ENCODE assay signal across 13 cellular contexts in genomic region chr2:20619624-20620024, GRCh38. TPM values are rescaled to one million over a fixed set of nuclear protein-coding genes. Genes with fewer than 3 reads are reported as not detected.
DNase-seq lines count a peak whose midpoint lies in the region; ATAC-seq, FAIRE-seq and TF ChIP-seq lines count a peak whose summit lies in the region.
"Had no signal": no experiment of that assay in that cellular context is flagged by ENCODE, and none has a peak within 500 bp of the region (broad histone marks: within the 10 kb centered on the region; RNA-seq: fewer than 3 reads in every experiment).

No MANE protein-coding gene starts in this region.

- DNase-seq in kidney (peak; percentile 70), sciatic nerve (ENCODE audit: low spot score) (peak; percentile 57), NCI-H446 (lab: John Stamatoyannopoulos, UW) (no peak), COLO829 (ENCODE audit: low spot score) (no peak)
- DNase-seq: activated CD8-positive, alpha-beta T cell treated with anti-CD3 and anti-CD28 coated beads, Interleukin-2, amount 10 ng/mL, durations not matched to agents 7 days and 5 days; activated naive CD4-positive, alpha-beta T cell treated with anti-CD3 and anti-CD28 coated beads, Interleukin-2, amount 50 U/mL, for 16 hours; dermis blood vessel endothelial cell had no signal

- H3K4me3 ChIP-seq in BLaER1 = no peak overlapping the region
- H3K4me3 ChIP-seq in kidney (ENCODE audit: low read length in 2 of 2) = no peak overlapping the region

- ATAC-seq in sciatic nerve (no peak), HG03108 (IDR thresholded peaks at IDR 0.05; ENCODE audit: unreplicated experiment) (no peak), HG03045 (IDR thresholded peaks at IDR 0.05; ENCODE audit: unreplicated experiment) (no peak)
- ATAC-seq: activated CD8-positive, alpha-beta T cell treated with anti-CD3 and anti-CD28 coated beads, Interleukin-2, amount 10 ng/mL, durations not matched to agents 7 days and 5 days; Panc1; T-helper 17 cell had no signal

- TF ChIP-seq CTCF in kidney (IDR thresholded peaks at IDR 0.05; ENCODE audit: borderline replicate concordance, extremely low read depth, insufficient read depth) = no peak

- H3K4me1 ChIP-seq in BLaER1 (peaks cover 72% of the 10 kb centered on the region), kidney (ENCODE audit: control insufficient read depth in 1 of 2, insufficient read depth in 1 of 2, low read depth in 1 of 2, low read length in 2 of 2) (peaks cover 49 to 57% of the 10 kb centered on the region in 2 donors)

- peaks cover 64% of the 10 kb centered on the region; the same call in 1 of the 2 replicates for H4K20me1 ChIP-seq in BLaER1

- FAIRE-seq in kidney (lab: Jason Lieb, UNC) = no peak

- H3K4me2 ChIP-seq in BLaER1 = peak overlapping the region; percentile 74

- H3K9me3 ChIP-seq in BLaER1 (no peaks in the 10 kb centered on the region), kidney (ENCODE audit: control insufficient read depth in 1 of 2, low read length in 2 of 2) (no peaks in the 10 kb centered on the region)

- H3K36me3 ChIP-seq in BLaER1 (peaks cover 41% of the 10 kb centered on the region), kidney (ENCODE audit: control insufficient read depth in 1 of 2, insufficient read depth in 2 of 2, low read length in 2 of 2) (peaks cover 16 to 40% of the 10 kb centered on the region in 2 donors)

- H3K27me3 ChIP-seq in BLaER1 = no peaks in the 10 kb centered on the region

- H3K9ac ChIP-seq in BLaER1 (no peak overlapping the region), kidney (ENCODE audit: low read length in 2 of 2) (peak overlapping the region; percentile 29 to 90)

- intact Hi-C loops in kidney (cut with DNase I) = no loop called here
- intact Hi-C loops in sciatic nerve (cut with DNase I) = no loop called here

- no peak overlapping the region for H3K27ac ChIP-seq in BLaER1
- peak overlapping the region; percentile 99 for H3K27ac ChIP-seq in cingulate gyrus (ENCODE audit: low read depth, low read length)
- H3K27ac ChIP-seq in kidney (ENCODE audit: low read depth in 2 of 2, low read length in 2 of 2) = peak overlapping the region; percentile 91 to 97

RNA-seq across cellular contexts. Expression of gene HS1BP3, which starts 31.3 kb away (rescaled TPM):
- total RNA-seq in kidney (35.5 TPM), sciatic nerve (23.2 TPM)
- 37.5 TPM for polyA plus RNA-seq in kidney (ENCODE audit: insufficient read depth, low read depth, low replicate concordance)

RNA-seq across cellular contexts. Expression of gene GDF7, which starts 47.3 kb away (rescaled TPM):
- total RNA-seq in kidney (12.5 TPM), sciatic nerve (7.6 TPM)
- polyA plus RNA-seq in kidney (ENCODE audit: insufficient read depth, low read depth, low replicate concordance) = 1.8 TPM
- total RNA-seq: activated CD8-positive, alpha-beta T cell treated with anti-CD3 and anti-CD28 coated beads, Interleukin-2, amount 10 ng/mL, durations not matched to agents 7 days and 5 days had no signal

Comparison
In these comparisons a context has a peak if more than half of its experiments do, and no peak if none do; other contexts are left out.
1. DNase-seq: peak in kidney (single experiment) and sciatic nerve (single experiment); none in NCI-H446 (0 of 2) and COLO829 (single experiment).